1 cellular context compared by ENCODE assay signal in genomic region chr19:49767380-49767779, GRCh38.
TF ChIP-seq lines count a peak whose summit lies in the region.

No MANE protein-coding gene starts in this region.

TF ChIP-seq in K562, 482 proteins besides CTCF, POLR2A, EP300 and RAD21 (continues in another document):
- peak; percentile 9 for TF ChIP-seq SAP30 (IDR thresholded peaks at IDR 0.05; ENCODE audit: borderline replicate concordance, insufficient read depth, low read depth, low read length, poor library complexity, severe bottlenecking)
- TF ChIP-seq GTF2F1 (IDR thresholded peaks at IDR 0.05; ENCODE audit: low read depth, low read length): no peak
- no peak for TF ChIP-seq ZNF695 (CRISPR knock-in tag; IDR thresholded peaks at IDR 0.05)
- TF ChIP-seq ZBTB2 (IDR thresholded peaks at IDR 0.05): no peak
- no peak for TF ChIP-seq RNF219 (CRISPR knock-in tag; IDR thresholded peaks at IDR 0.05)
- no peak for TF ChIP-seq HBP1 (CRISPR knock-in tag; IDR thresholded peaks at IDR 0.05)
- TF ChIP-seq KDM1A (IDR thresholded peaks at IDR 0.05): no peak
- TF ChIP-seq POLR2B (IDR thresholded peaks at IDR 0.05; ENCODE audit: low read depth, partially characterized antibody): no peak
- TF ChIP-seq ZNF316 (IDR thresholded peaks at IDR 0.05): no peak
- no peak for TF ChIP-seq MLLT1 (IDR thresholded peaks at IDR 0.05)
- TF ChIP-seq ZBTB40 (IDR thresholded peaks at IDR 0.05): peak; percentile 49; the same call in 1 of the 2 replicates
- TF ChIP-seq ZBTB40 (CRISPR knock-in tag; IDR thresholded peaks at IDR 0.05): no peak
- TF ChIP-seq PRDM10 (IDR thresholded peaks at IDR 0.05; ENCODE audit: partially characterized antibody): no peak
- TF ChIP-seq KDM5B (IDR thresholded peaks at IDR 0.05; ENCODE audit: insufficient replicate concordance, low read depth, low read length): no peak
- no peak for TF ChIP-seq ZNF263 (CRISPR knock-in tag; IDR thresholded peaks at IDR 0.05; ENCODE audit: borderline replicate concordance)
- no peak for TF ChIP-seq TCF7 (IDR thresholded peaks at IDR 0.05; ENCODE audit: borderline replicate concordance)
- TF ChIP-seq ZNF740 (CRISPR knock-in tag; IDR thresholded peaks at IDR 0.05): 0 out of 2 replicates have a peak, but pooled peaks have one; percentile 7
- TF ChIP-seq ZNF740 (tag; IDR thresholded peaks at IDR 0.05): no peak
- TF ChIP-seq PTBP1 (IDR thresholded peaks at IDR 0.05; ENCODE audit: low read depth, low read length): no peak
- TF ChIP-seq NR2F6 (CRISPR knock-in tag; IDR thresholded peaks at IDR 0.05): no peak
- no peak for TF ChIP-seq BRD9 (IDR thresholded peaks at IDR 0.05; ENCODE audit: low read depth, partially characterized antibody)
- no peak for TF ChIP-seq ZNF444 (CRISPR knock-in tag; IDR thresholded peaks at IDR 0.05)
- no peak for TF ChIP-seq CREB3L1 (IDR thresholded peaks at IDR 0.05; ENCODE audit: borderline replicate concordance, low read depth)
- no peak for TF ChIP-seq XRCC4 (IDR thresholded peaks at IDR 0.05; ENCODE audit: extremely low read depth, insufficient read depth, insufficient read length)
- TF ChIP-seq FOXJ3 (CRISPR knock-in tag; IDR thresholded peaks at IDR 0.05): 0 out of 2 replicates have a peak, but pooled peaks have one; percentile 9
- TF ChIP-seq ATF3 (IDR thresholded peaks at IDR 0.05): no peak
- no peak for TF ChIP-seq ATF3 (CRISPR knock-in tag; conservative IDR thresholded peaks at IDR 0.05)
- no peak for TF ChIP-seq ZNF239 (CRISPR knock-in tag; IDR thresholded peaks at IDR 0.05)
- no peak for TF ChIP-seq ZBTB26 (CRISPR knock-in tag; IDR thresholded peaks at IDR 0.05)
- TF ChIP-seq HOXB6 (CRISPR knock-in tag; IDR thresholded peaks at IDR 0.05; ENCODE audit: borderline replicate concordance): no peak
